In genomic region chr17:27089929-27090247, GRCh38 we compare ENCODE assay signal across 1 cellular context.
TF ChIP-seq lines count a peak whose summit lies in the region.

No MANE protein-coding gene starts in this region.

TF ChIP-seq in K562, 482 proteins besides CTCF, POLR2A, EP300 and RAD21 (continued from another document):
- no peak for TF ChIP-seq ZNF644 (tag; IDR thresholded peaks at IDR 0.05; ENCODE audit: low read depth)
- peak; percentile 33 for TF ChIP-seq POLR2G (IDR thresholded peaks at IDR 0.05; ENCODE audit: low read depth, low read length)
- no peak for TF ChIP-seq KDM2B (CRISPR knock-in tag; IDR thresholded peaks at IDR 0.05)
- TF ChIP-seq RBM22 (IDR thresholded peaks at IDR 0.05; ENCODE audit: low read depth, low read length, poor library complexity, severe bottlenecking), result peak; percentile 85
- TF ChIP-seq ZNF75A (CRISPR knock-in tag; IDR thresholded peaks at IDR 0.05), result no peak
- TF ChIP-seq RHOXF2B (CRISPR knock-in tag; conservative IDR thresholded peaks at IDR 0.05), result no peak
- no peak for TF ChIP-seq TBL1XR1 (IDR thresholded peaks at IDR 0.05; ENCODE audit: low read length in 2 of 2)
- no peak for TF ChIP-seq ATF7 (IDR thresholded peaks at IDR 0.05)
- TF ChIP-seq SIN3A (IDR thresholded peaks at IDR 0.05; ENCODE audit: borderline replicate concordance in 2 of 2, control insufficient read depth in 1 of 2, low read depth in 2 of 2, low read length in 2 of 2), result 0 out of 4 replicates have a peak, but pooled peaks of 1 of the 2 experiments have one; percentile 36
- TF ChIP-seq, protein P1, sequence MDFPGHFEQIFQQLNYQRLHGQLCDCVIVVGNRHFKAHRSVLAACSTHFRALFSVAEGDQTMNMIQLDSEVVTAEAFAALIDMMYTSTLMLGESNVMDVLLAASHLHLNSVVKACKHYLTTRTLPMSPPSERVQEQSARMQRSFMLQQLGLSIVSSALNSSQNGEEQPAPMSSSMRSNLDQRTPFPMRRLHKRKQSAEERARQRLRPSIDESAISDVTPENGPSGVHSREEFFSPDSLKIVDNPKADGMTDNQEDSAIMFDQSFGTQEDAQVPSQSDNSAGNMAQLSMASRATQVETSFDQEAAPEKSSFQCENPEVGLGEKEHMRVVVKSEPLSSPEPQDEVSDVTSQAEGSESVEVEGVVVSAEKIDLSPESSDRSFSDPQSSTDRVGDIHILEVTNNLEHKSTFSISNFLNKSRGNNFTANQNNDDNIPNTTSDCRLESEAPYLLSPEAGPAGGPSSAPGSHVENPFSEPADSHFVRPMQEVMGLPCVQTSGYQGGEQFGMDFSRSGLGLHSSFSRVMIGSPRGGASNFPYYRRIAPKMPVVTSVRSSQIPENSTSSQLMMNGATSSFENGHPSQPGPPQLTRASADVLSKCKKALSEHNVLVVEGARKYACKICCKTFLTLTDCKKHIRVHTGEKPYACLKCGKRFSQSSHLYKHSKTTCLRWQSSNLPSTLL (IDR thresholded peaks at IDR 0.05), result no peak
- TF ChIP-seq ZNF316 (IDR thresholded peaks at IDR 0.05), result no peak
- TF ChIP-seq PCBP2 (IDR thresholded peaks at IDR 0.05; ENCODE audit: low read depth, low read length, poor library complexity, severe bottlenecking), result no peak
- no peak for TF ChIP-seq ZNF282 (CRISPR knock-in tag; IDR thresholded peaks at IDR 0.05)
- TF ChIP-seq TGIF2 (CRISPR knock-in tag; IDR thresholded peaks at IDR 0.05), result no peak
- no peak for TF ChIP-seq SETDB1 (IDR thresholded peaks at IDR 0.05; ENCODE audit: low read length)
- TF ChIP-seq TAL1 (IDR thresholded peaks at IDR 0.05), result no peak
- 0 out of 2 replicates have a peak, but pooled peaks have one; percentile 51 for TF ChIP-seq RERE (CRISPR knock-in tag; IDR thresholded peaks at IDR 0.05; ENCODE audit: borderline replicate concordance)
- no peak for TF ChIP-seq SRSF3 (IDR thresholded peaks at IDR 0.05; ENCODE audit: insufficient read depth, low read length)
- TF ChIP-seq POLR2AphosphoS2 (IDR thresholded peaks at IDR 0.05; ENCODE audit: low read length), result 0 out of 2 replicates have a peak, but pooled peaks have one; percentile 2
- no peak for TF ChIP-seq ELF4 (CRISPR knock-in tag; IDR thresholded peaks at IDR 0.05)
- TF ChIP-seq SREBF1 (IDR thresholded peaks at IDR 0.05; ENCODE audit: borderline replicate concordance, low read depth, low read length), result no peak
- TF ChIP-seq BRD4 (IDR thresholded peaks at IDR 0.05), result no peak; the same call in 1 of the 2 replicates
- no peak for TF ChIP-seq CREB1 (IDR thresholded peaks at IDR 0.05)
- TF ChIP-seq CREB1 (CRISPR knock-in tag; IDR thresholded peaks at IDR 0.05), result peak; percentile 9; the same call in 1 of the 2 replicates
- no peak for TF ChIP-seq MEIS2 (IDR thresholded peaks at IDR 0.05; ENCODE audit: partially characterized antibody)
- TF ChIP-seq FIP1L1 (IDR thresholded peaks at IDR 0.05; ENCODE audit: low read depth, low read length, poor library complexity, severe bottlenecking), result peak; percentile 6
- no peak for TF ChIP-seq HBP1 (CRISPR knock-in tag; IDR thresholded peaks at IDR 0.05)
- TF ChIP-seq ARNT (IDR thresholded peaks at IDR 0.05), result no peak
- no peak for TF ChIP-seq YBX1 (IDR thresholded peaks at IDR 0.05)
- TF ChIP-seq LEF1 (IDR thresholded peaks at IDR 0.05), result no peak
- TF ChIP-seq CHD1 (IDR thresholded peaks at IDR 0.05; ENCODE audit: low read length), result peak; percentile 86
- 0 out of 2 replicates have a peak, but pooled peaks have one; percentile 7 for TF ChIP-seq CBFB (CRISPR knock-in tag; IDR thresholded peaks at IDR 0.05)
- no peak for TF ChIP-seq NELFE (IDR thresholded peaks at IDR 0.05; ENCODE audit: insufficient read depth, insufficient read length)
- TF ChIP-seq, protein P2, sequence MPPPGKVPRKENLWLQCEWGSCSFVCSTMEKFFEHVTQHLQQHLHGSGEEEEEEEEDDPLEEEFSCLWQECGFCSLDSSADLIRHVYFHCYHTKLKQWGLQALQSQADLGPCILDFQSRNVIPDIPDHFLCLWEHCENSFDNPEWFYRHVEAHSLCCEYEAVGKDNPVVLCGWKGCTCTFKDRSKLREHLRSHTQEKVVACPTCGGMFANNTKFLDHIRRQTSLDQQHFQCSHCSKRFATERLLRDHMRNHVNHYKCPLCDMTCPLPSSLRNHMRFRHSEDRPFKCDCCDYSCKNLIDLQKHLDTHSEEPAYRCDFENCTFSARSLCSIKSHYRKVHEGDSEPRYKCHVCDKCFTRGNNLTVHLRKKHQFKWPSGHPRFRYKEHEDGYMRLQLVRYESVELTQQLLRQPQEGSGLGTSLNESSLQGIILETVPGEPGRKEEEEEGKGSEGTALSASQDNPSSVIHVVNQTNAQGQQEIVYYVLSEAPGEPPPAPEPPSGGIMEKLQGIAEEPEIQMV (tag; conservative IDR thresholded peaks at IDR 0.05; ENCODE audit: low read depth), result no peak
- TF ChIP-seq, protein P3, sequence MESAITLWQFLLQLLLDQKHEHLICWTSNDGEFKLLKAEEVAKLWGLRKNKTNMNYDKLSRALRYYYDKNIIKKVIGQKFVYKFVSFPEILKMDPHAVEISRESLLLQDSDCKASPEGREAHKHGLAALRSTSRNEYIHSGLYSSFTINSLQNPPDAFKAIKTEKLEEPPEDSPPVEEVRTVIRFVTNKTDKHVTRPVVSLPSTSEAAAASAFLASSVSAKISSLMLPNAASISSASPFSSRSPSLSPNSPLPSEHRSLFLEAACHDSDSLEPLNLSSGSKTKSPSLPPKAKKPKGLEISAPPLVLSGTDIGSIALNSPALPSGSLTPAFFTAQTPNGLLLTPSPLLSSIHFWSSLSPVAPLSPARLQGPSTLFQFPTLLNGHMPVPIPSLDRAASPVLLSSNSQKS (CRISPR knock-in tag; IDR thresholded peaks at IDR 0.05), result no peak
TF ChIP-seq in K562: peak in this region for 15.
